1 cellular context compared by ENCODE assay signal in the genomic region with DNA sequence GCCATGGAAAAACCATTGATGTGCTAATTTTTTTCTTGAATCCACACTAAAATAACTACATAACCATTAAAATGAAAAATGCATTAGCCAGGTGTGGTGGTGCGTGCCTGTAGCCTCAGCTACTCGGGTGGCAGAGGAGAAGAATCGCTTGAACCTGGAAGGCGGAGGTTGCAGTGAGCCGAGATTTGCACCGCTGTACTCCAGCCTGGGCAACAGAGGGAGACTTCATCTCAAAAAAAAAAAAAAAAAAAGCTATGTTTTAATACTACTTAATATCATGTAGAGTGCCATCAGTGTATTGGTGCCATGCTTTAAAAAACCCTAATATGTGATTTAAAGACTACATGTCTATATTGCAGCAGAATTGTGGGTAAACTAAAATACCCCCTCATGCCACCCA.
TF ChIP-seq lines count a peak whose summit lies in the region.

No MANE protein-coding gene starts in this region.

TF ChIP-seq in IMR-90, 13 proteins besides CTCF, POLR2A, EP300 and RAD21 (continued from another document):
- TF ChIP-seq, protein P1, sequence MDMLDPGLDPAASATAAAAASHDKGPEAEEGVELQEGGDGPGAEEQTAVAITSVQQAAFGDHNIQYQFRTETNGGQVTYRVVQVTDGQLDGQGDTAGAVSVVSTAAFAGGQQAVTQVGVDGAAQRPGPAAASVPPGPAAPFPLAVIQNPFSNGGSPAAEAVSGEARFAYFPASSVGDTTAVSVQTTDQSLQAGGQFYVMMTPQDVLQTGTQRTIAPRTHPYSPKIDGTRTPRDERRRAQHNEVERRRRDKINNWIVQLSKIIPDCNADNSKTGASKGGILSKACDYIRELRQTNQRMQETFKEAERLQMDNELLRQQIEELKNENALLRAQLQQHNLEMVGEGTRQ (IDR thresholded peaks at IDR 0.05; ENCODE audit: low read depth, low read length) = no peak
- TF ChIP-seq RFX5 (IDR thresholded peaks at IDR 0.05; ENCODE audit: low read depth, low read length) = no peak
- no peak for TF ChIP-seq MAFK (IDR thresholded peaks at IDR 0.05; ENCODE audit: low read depth, low read length)
- TF ChIP-seq RCOR1 (IDR thresholded peaks at IDR 0.05; ENCODE audit: insufficient replicate concordance, low read length) = no peak
- no peak for TF ChIP-seq MXI1 (IDR thresholded peaks at IDR 0.05; ENCODE audit: borderline replicate concordance, low read depth, low read length)
